Comparison of ENCODE assay signal across 24 cellular contexts in the genomic region with DNA sequence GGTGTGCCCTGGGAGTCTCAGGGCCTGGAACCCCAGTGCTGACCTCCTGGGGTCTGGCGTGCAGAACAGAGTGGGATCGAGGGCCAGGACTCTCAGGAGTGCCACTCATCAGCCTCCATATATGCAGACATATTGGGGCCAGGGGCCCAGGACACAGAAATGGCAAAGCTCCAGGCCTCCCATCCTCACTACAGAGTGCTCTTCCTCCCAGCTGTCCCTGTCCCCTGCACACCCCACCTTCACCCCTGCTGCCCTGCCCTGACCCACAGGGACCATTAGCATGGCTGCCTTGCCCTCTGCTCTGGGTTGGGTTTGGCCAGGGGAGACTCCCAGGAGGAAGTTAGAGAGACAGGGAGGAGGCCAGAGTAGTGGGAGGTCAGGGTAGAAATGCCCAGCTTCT. TPM values are rescaled to one million over a fixed set of nuclear protein-coding genes. Genes with fewer than 3 reads are reported as not detected.
A peak's percentile ranks its signal among the peaks of the same experiment; 100 is the strongest.
DNase-seq lines count a peak whose midpoint lies in the region; ATAC-seq, FAIRE-seq and TF ChIP-seq lines count a peak whose summit lies in the region.
"Had no signal": no experiment of that assay in that cellular context is flagged by ENCODE, and none has a peak within 500 bp of the region (broad histone marks: within the 10 kb centered on the region; RNA-seq: fewer than 3 reads in every experiment).

No MANE protein-coding gene starts in this region.

- H3K27ac Mint-ChIP-seq in stimulated activated naive CD8-positive, alpha-beta T cell treated with anti-CD3 and anti-CD28 coated beads, Interleukin-15, amount 100 ng/mL, for 72 hours, result no peak overlapping the region
- H3K27ac Mint-ChIP-seq in progenitor cell of endocrine pancreas, result no peak overlapping the region
- H3K27ac Mint-ChIP-seq: CD4-positive, alpha-beta T cell had no signal

- peaks cover 0 to 22% of the 10 kb centered on the region in 2 donors for H3K9me3 Mint-ChIP-seq in stimulated activated naive CD8-positive, alpha-beta T cell treated with anti-CD3 and anti-CD28 coated beads, Interleukin-15, amount 100 ng/mL, for 72 hours
- H3K9me3 Mint-ChIP-seq in progenitor cell of endocrine pancreas (ENCODE audit: low read depth), result peaks cover 14% of the 10 kb centered on the region
- H3K9me3 Mint-ChIP-seq in activated T-cell treated with anti-CD3 and anti-CD28 coated beads, Interleukin-2, amount 50 U/mL, for 4 hours, result peaks cover 5% of the 10 kb centered on the region
- H3K9me3 Mint-ChIP-seq: CD4-positive, alpha-beta T cell had no signal

- H3K4me3 ChIP-seq in kidney (ENCODE audit: low read length in 2 of 2) (no peak overlapping the region), upper lobe of right lung (no peak overlapping the region)
- H3K4me3 ChIP-seq: A549; BLaER1 treated with 17β-estradiol and CSF1 and Interleukin-3, amounts not matched to agents 10 nM and 100 nM had no signal

- no peak overlapping the region for H3K9ac ChIP-seq in kidney (ENCODE audit: low read length in 2 of 2)
- H3K9ac ChIP-seq: BLaER1 treated with 17β-estradiol and CSF1 and Interleukin-3, amounts not matched to agents 10 nM and 100 nM had no signal

- H3K4me3 Mint-ChIP-seq in stimulated activated naive CD8-positive, alpha-beta T cell treated with anti-CD3 and anti-CD28 coated beads, Interleukin-15, amount 100 ng/mL, for 72 hours, result no peak overlapping the region
- no peak overlapping the region for H3K4me3 Mint-ChIP-seq in progenitor cell of endocrine pancreas (ENCODE audit: low read depth)
- no peak overlapping the region for H3K4me3 Mint-ChIP-seq in activated T-cell treated with anti-CD3 and anti-CD28 coated beads, Interleukin-2, amount 50 U/mL, for 4 hours
- H3K4me3 Mint-ChIP-seq: CD4-positive, alpha-beta T cell had no signal

- H3K4me1 ChIP-seq in kidney (ENCODE audit: control insufficient read depth in 1 of 2, insufficient read depth in 1 of 2, low read depth in 1 of 2, low read length in 2 of 2) (peaks cover 0 to 8% of the 10 kb centered on the region in 2 donors), upper lobe of right lung (no peaks in the 10 kb centered on the region)
- H3K4me1 ChIP-seq: A549 had no signal

- no peak for DNase-seq in stimulated activated naive CD8-positive, alpha-beta T cell treated with anti-CD3 and anti-CD28 coated beads, Interleukin-15, amount 100 ng/mL, for 72 hours
- DNase-seq in stimulated activated naive CD8-positive, alpha-beta T cell treated with anti-CD3 and anti-CD28 coated beads, Interleukin-15, Interleukin-2, amounts not matched to agents 100 U/mL and 50 U/mL, for 24 hours, result no peak
- DNase-seq in kidney (peak; percentile 46), progenitor cell of endocrine pancreas (ENCODE audit: low spot score, unreplicated experiment) (peak; percentile 2), upper lobe of right lung (peak; percentile 49), NAMALWA (ENCODE audit: low spot score) (no peak), T1000 (lab: John Stamatoyannopoulos, UW) (no peak)
- DNase-seq in activated T-cell treated with anti-CD3 and anti-CD28 coated beads, Interleukin-2, amount 50 U/mL, for 4 hours, result no peak
- DNase-seq: AML-193; CD4-positive, alpha-beta T cell; NCI-H1105 treated with DMSO at 0.1 percent for 48 hours; NCI-H2029 treated with DMSO at 0.1 percent for 48 hours; NCI-H2227 treated with DMSO at 0.1 percent for 48 hours; NCI-H69; SHP77 treated with DMSO at 0.1 percent for 48 hours had no signal

- H3K27me3 Mint-ChIP-seq in stimulated activated naive CD8-positive, alpha-beta T cell treated with anti-CD3 and anti-CD28 coated beads, Interleukin-15, amount 100 ng/mL, for 72 hours, result peaks cover 7% of the 10 kb centered on the region
- H3K27me3 Mint-ChIP-seq in progenitor cell of endocrine pancreas, result peaks cover 19% of the 10 kb centered on the region
- peaks cover 10% of the 10 kb centered on the region for H3K27me3 Mint-ChIP-seq in activated T-cell treated with anti-CD3 and anti-CD28 coated beads, Interleukin-2, amount 50 U/mL, for 4 hours (ENCODE audit: low read depth)

- H3K27ac ChIP-seq in kidney (ENCODE audit: low read depth in 2 of 2, low read length in 2 of 2) (no peak overlapping the region), upper lobe of right lung (no peak overlapping the region)
- H3K27ac ChIP-seq: A549; BLaER1 treated with 17β-estradiol and CSF1 and Interleukin-3, amounts not matched to agents 10 nM and 100 nM; HL-60 had no signal

- peaks cover 7% of the 10 kb centered on the region for H3K4me1 Mint-ChIP-seq in stimulated activated naive CD8-positive, alpha-beta T cell treated with anti-CD3 and anti-CD28 coated beads, Interleukin-15, amount 100 ng/mL, for 72 hours
- H3K4me1 Mint-ChIP-seq in progenitor cell of endocrine pancreas (ENCODE audit: low read depth), result peaks cover 1% of the 10 kb centered on the region
- H3K4me1 Mint-ChIP-seq in activated T-cell treated with anti-CD3 and anti-CD28 coated beads, Interleukin-2, amount 50 U/mL, for 4 hours (ENCODE audit: low read depth), result no peaks in the 10 kb centered on the region

- intact Hi-C loops in kidney (cut with DNase I), result no loop called here
- intact Hi-C loops in upper lobe of right lung (cut with DNase I), result no loop called here

- FAIRE-seq in kidney (lab: Jason Lieb, UNC), result no peak
- FAIRE-seq: A549, G401.6, H1 had no signal

- no peaks in the 10 kb centered on the region for H3K36me3 ChIP-seq in kidney (ENCODE audit: control insufficient read depth in 1 of 2, insufficient read depth in 2 of 2, low read length in 2 of 2)
- no peaks in the 10 kb centered on the region for H3K36me3 ChIP-seq in upper lobe of right lung
- H3K36me3 ChIP-seq: BLaER1 treated with 17β-estradiol and CSF1 and Interleukin-3, amounts not matched to agents 10 nM and 100 nM had no signal

- ATAC-seq in stimulated activated naive CD8-positive, alpha-beta T cell treated with anti-CD3 and anti-CD28 coated beads, Interleukin-15, amount 100 ng/mL, for 72 hours, result peak; percentile 31
- no peak for ATAC-seq in stimulated activated naive CD8-positive, alpha-beta T cell treated with anti-CD3 and anti-CD28 coated beads, Interleukin-15, Interleukin-2, amounts not matched to agents 100 U/mL and 50 U/mL, for 24 hours
- ATAC-seq in upper lobe of right lung, result no peak
- ATAC-seq in activated T-cell treated with anti-CD3 and anti-CD28 coated beads, Interleukin-2, amount 50 U/mL, for 4 hours, result no peak
- ATAC-seq: A549, HCT116, Panc1 had no signal

- peaks cover 3% of the 10 kb centered on the region for H3K36me3 Mint-ChIP-seq in progenitor cell of endocrine pancreas (ENCODE audit: insufficient read depth)
- peaks cover 1% of the 10 kb centered on the region for H3K36me3 Mint-ChIP-seq in activated T-cell treated with anti-CD3 and anti-CD28 coated beads, Interleukin-2, amount 50 U/mL, for 4 hours (ENCODE audit: insufficient read depth)

- peaks cover 0 to 10% of the 10 kb centered on the region in 2 donors for H3K9me3 ChIP-seq in kidney (ENCODE audit: control insufficient read depth in 1 of 2, low read length in 2 of 2)
- H3K9me3 ChIP-seq in upper lobe of right lung, result no peaks in the 10 kb centered on the region

- no peaks in the 10 kb centered on the region for H3K27me3 ChIP-seq in upper lobe of right lung
- H3K27me3 ChIP-seq: BLaER1 treated with 17β-estradiol and CSF1 and Interleukin-3, amounts not matched to agents 10 nM and 100 nM had no signal

- TF ChIP-seq CTCF in kidney (IDR thresholded peaks at IDR 0.05; ENCODE audit: borderline replicate concordance, extremely low read depth, insufficient read depth), result no peak
- no peak for TF ChIP-seq CTCF in progenitor cell of endocrine pancreas (IDR thresholded peaks at IDR 0.05; ENCODE audit: unreplicated experiment)
- TF ChIP-seq CTCF in upper lobe of right lung (IDR thresholded peaks at IDR 0.05), result no peak

RNA-seq across cellular contexts. Expression of a gene that starts 2.8 kb away (rescaled TPM):
- total RNA-seq in kidney, result not detected
- 2.1 TPM for polyA plus RNA-seq in kidney (ENCODE audit: insufficient read depth, low read depth, low replicate concordance)
- total RNA-seq in progenitor cell of endocrine pancreas, result not detected in 2 replicates
- total RNA-seq in upper lobe of right lung, result not detected
- not detected for total RNA-seq in activated T-cell treated with anti-CD3 and anti-CD28 coated beads, Interleukin-2, amount 50 U/mL, for 4 hours
- total RNA-seq: CD4-positive, alpha-beta T cell; H1; NCI-H460; OCI-LY7 had no signal
- polyA plus RNA-seq: A549, H1 had no signal

Comparison
In these comparisons a context has a peak if more than half of its experiments do, and no peak if none do; other contexts are left out.
1. DNase-seq: peak in kidney (single experiment), progenitor cell of endocrine pancreas (single experiment) and upper lobe of right lung (single experiment); none in stimulated activated naive CD8-positive, alpha-beta T cell treated with anti-CD3 and anti-CD28 coated beads, Interleukin-15, amount 100 ng/mL, for 72 hours (0 of 2), stimulated activated naive CD8-positive, alpha-beta T cell treated with anti-CD3 and anti-CD28 coated beads, Interleukin-15, Interleukin-2, amounts not matched to agents 100 U/mL and 50 U/mL, for 24 hours (single experiment), NAMALWA (single experiment), T1000 (single experiment) and activated T-cell treated with anti-CD3 and anti-CD28 coated beads, Interleukin-2, amount 50 U/mL, for 4 hours (single experiment).